Comparison of ENCODE assay signal across 11 cellular contexts in genomic region chr3:49377483-49377882, GRCh38. TPM values are rescaled to one million over a fixed set of nuclear protein-coding genes. Genes with fewer than 3 reads are reported as not detected.
A peak's percentile ranks its signal among the peaks of the same experiment; 100 is the strongest.
DNase-seq lines count a peak whose midpoint lies in the region; ATAC-seq and TF ChIP-seq lines count a peak whose summit lies in the region.
"Had no signal": no experiment of that assay in that cellular context is flagged by ENCODE, and none has a peak within 500 bp of the region (broad histone marks: within the 10 kb centered on the region; RNA-seq: fewer than 3 reads in every experiment).

No MANE protein-coding gene starts in this region.

- H3K27me3 Mint-ChIP-seq in CD4-positive, CD25-positive, alpha-beta regulatory T cell, result no peaks in the 10 kb centered on the region
- H3K27me3 Mint-ChIP-seq: IgD-negative memory B cell had no signal

- H3K36me3 ChIP-seq in CD4-positive, CD25-positive, alpha-beta regulatory T cell (ENCODE audit: control insufficient read depth, insufficient read depth, low read length), result peaks cover 31% of the 10 kb centered on the region
- H3K36me3 ChIP-seq in PC-3 (ENCODE audit: low read depth, low read length) (peaks cover 20% of the 10 kb centered on the region), osteoblast (ENCODE audit: insufficient read depth, low read length) (peaks cover 35% of the 10 kb centered on the region)

- H3K27me3 ChIP-seq in CD4-positive, CD25-positive, alpha-beta regulatory T cell (ENCODE audit: control insufficient read depth, insufficient read depth, low read length), result no peaks in the 10 kb centered on the region
- H3K27me3 ChIP-seq in PC-3 (ENCODE audit: low read length) (no peaks in the 10 kb centered on the region), osteoblast (ENCODE audit: insufficient read depth, low read length) (no peaks in the 10 kb centered on the region)

- intact Hi-C loops in PC-3 (cut with micrococcal nuclease), result no loop called here

- H3K4me1 Mint-ChIP-seq in CD4-positive, CD25-positive, alpha-beta regulatory T cell, result peaks cover 15 to 68% (median 24%) of the 10 kb centered on the region in 4 donors

- peaks cover 17% of the 10 kb centered on the region for H3K36me3 Mint-ChIP-seq in CD4-positive, CD25-positive, alpha-beta regulatory T cell

- H3K79me2 ChIP-seq in PC-3 (ENCODE audit: low read length), result peaks cover 87% of the 10 kb centered on the region
- peaks cover 96% of the 10 kb centered on the region for H3K79me2 ChIP-seq in osteoblast (ENCODE audit: insufficient read depth, low read length)

- H3K27ac Mint-ChIP-seq in CD4-positive, CD25-positive, alpha-beta regulatory T cell, result peak overlapping the region; percentile 38 to 68 (median 56)

- peaks cover 32% of the 10 kb centered on the region for H4K20me1 ChIP-seq in PC-3 (ENCODE audit: low read length)
- peaks cover 62% of the 10 kb centered on the region for H4K20me1 ChIP-seq in osteoblast (ENCODE audit: insufficient read depth, low read length)

- no peak for TF ChIP-seq CTCF in PC-3 (conservative IDR thresholded peaks at IDR 0.05; ENCODE audit: low read depth, low read length)
- TF ChIP-seq CTCF in osteoblast (IDR thresholded peaks at IDR 0.05; ENCODE audit: extremely low read depth, low read depth, low read length), result no peak

- H3K4me3 ChIP-seq in CD4-positive, CD25-positive, alpha-beta regulatory T cell (ENCODE audit: low read depth, low read length), result no peak overlapping the region
- no peak overlapping the region for H3K4me3 ChIP-seq in PC-3 (ENCODE audit: low read length)
- H3K4me3 ChIP-seq in osteoblast (ENCODE audit: insufficient read depth, low read length), result no peak overlapping the region
- H3K4me3 ChIP-seq: skin epidermis had no signal

- peak in 1 of 2 donors; percentile 46 for ATAC-seq in CD4-positive, CD25-positive, alpha-beta regulatory T cell (ENCODE audit: low read depth in 2 of 2)
- ATAC-seq in PC-3, result peak; percentile 39; the same call in 1 of the 2 replicates
- no peak for ATAC-seq in HG02884 (IDR thresholded peaks at IDR 0.05; ENCODE audit: unreplicated experiment)
- no peak for ATAC-seq in HG03342 (IDR thresholded peaks at IDR 0.05; ENCODE audit: unreplicated experiment)

- no peak overlapping the region for H3K27ac ChIP-seq in CD4-positive, CD25-positive, alpha-beta regulatory T cell (ENCODE audit: insufficient read depth, low read length, poor library complexity, severe bottlenecking)
- H3K27ac ChIP-seq in PC-3 (ENCODE audit: low read length) (0 out of 2 replicates have a peak overlapping the region, but pooled peaks have one; percentile 17), osteoblast (ENCODE audit: low read depth, low read length) (peak overlapping the region; percentile 76)

- no peak overlapping the region for H2AFZ ChIP-seq in PC-3 (ENCODE audit: low read length)
- H2AFZ ChIP-seq in osteoblast (ENCODE audit: low read length), result no peak overlapping the region

- H3K9ac ChIP-seq in PC-3 (ENCODE audit: low read length), result no peak overlapping the region

- BruUV-seq in PC-3 (replicated peaks; lab: Mats Ljungman, UMichigan), result no TSS peak

- H3K9me3 ChIP-seq in CD4-positive, CD25-positive, alpha-beta regulatory T cell (ENCODE audit: control insufficient read depth in 2 of 2, low read length in 2 of 2), result no peaks in the 10 kb centered on the region
- no peaks in the 10 kb centered on the region for H3K9me3 ChIP-seq in PC-3 (ENCODE audit: low read length)
- no peaks in the 10 kb centered on the region for H3K9me3 ChIP-seq in osteoblast (ENCODE audit: low read depth, low read length)

- H3K4me3 Mint-ChIP-seq in CD4-positive, CD25-positive, alpha-beta regulatory T cell, result peak overlapping the region in 2 of 4 donors; percentile 28 to 63

- POLR2A ChIA-PET in PC-3 (lab: Charles Lee; ENCODE audit: unreplicated experiment), result no interaction called here

- H3F3A ChIP-seq in PC-3 (ENCODE audit: low read length, unreplicated experiment), result peaks cover 8% of the 10 kb centered on the region

- H3K4me2 ChIP-seq in PC-3 (ENCODE audit: low read length), result no peak overlapping the region
- peak overlapping the region; percentile 3 for H3K4me2 ChIP-seq in osteoblast (ENCODE audit: insufficient read depth, low read length)

- no peaks in the 10 kb centered on the region for H3K9me3 Mint-ChIP-seq in CD4-positive, CD25-positive, alpha-beta regulatory T cell
- H3K9me3 Mint-ChIP-seq: IgD-negative memory B cell had no signal

- DNase-seq in CD4-positive, CD25-positive, alpha-beta regulatory T cell, result peak in 2 of 3 donors; percentile 17 to 51
- DNase-seq in PC-3 (peak; percentile 56), osteoblast (ENCODE audit: insufficient read length, low spot score, missing footprints) (no peak), mucosa of gallbladder (ENCODE audit: low spot score) (no peak), foreskin melanocyte (no peak)
- DNase-seq in activated naive CD4-positive, alpha-beta T cell treated with anti-CD3 and anti-CD28 coated beads, Interleukin-2, amount 50 U/mL, for 16 hours, result peak; percentile 47
- DNase-seq: GDM1 had no signal

- CTCF ChIA-PET in PC-3 (lab: Charles Lee), result no interaction called here

- H3K9me2 ChIP-seq in PC-3 (replicated peaks; ENCODE audit: low read length), result no peaks in the 10 kb centered on the region

- H3K4me1 ChIP-seq in CD4-positive, CD25-positive, alpha-beta regulatory T cell (ENCODE audit: control insufficient read depth, insufficient read depth, low read length, poor library complexity, severe bottlenecking), result peaks cover 7% of the 10 kb centered on the region
- H3K4me1 ChIP-seq in PC-3 (ENCODE audit: insufficient read depth, low read length) (peaks cover 6% of the 10 kb centered on the region), osteoblast (ENCODE audit: insufficient read depth, low read length) (peaks cover 20% of the 10 kb centered on the region)

RNA-seq across cellular contexts. Expression of gene GPX1, which starts 19.3 kb away (rescaled TPM):
- 74.1 TPM for total RNA-seq in CD4-positive, CD25-positive, alpha-beta regulatory T cell
- polyA plus RNA-seq in CD4-positive, CD25-positive, alpha-beta regulatory T cell, result 100 to 1,000 TPM; 238 to 304 (median 244) TPM
- total RNA-seq in PC-3 (2014; rRNA removed) (714 and 745 TPM in 2 replicates), osteoblast (174 and 183 TPM in 2 replicates), mucosa of gallbladder (296 TPM)

RNA-seq across cellular contexts. Expression of gene RHOA, which starts 34.3 kb away (rescaled TPM):
- 319 TPM for total RNA-seq in CD4-positive, CD25-positive, alpha-beta regulatory T cell
- 100 to 1,000 TPM; 602 to 818 (median 680) TPM for polyA plus RNA-seq in CD4-positive, CD25-positive, alpha-beta regulatory T cell
- total RNA-seq in PC-3 (2014; rRNA removed), result 278 and 292 TPM in 2 replicates
- 860 and 899 TPM in 2 replicates for total RNA-seq in osteoblast
- 386 TPM for total RNA-seq in mucosa of gallbladder

RNA-seq across cellular contexts. Expression of gene TCTA, which starts 34.7 kb away (rescaled TPM):
- 27.6 TPM for total RNA-seq in CD4-positive, CD25-positive, alpha-beta regulatory T cell
- 10 to 100 TPM; 33.5 to 39.7 (median 34.1) TPM for polyA plus RNA-seq in CD4-positive, CD25-positive, alpha-beta regulatory T cell
- total RNA-seq in PC-3 (2014; rRNA removed) (23.7 and 25.4 TPM in 2 replicates), osteoblast (35.8 and 37.4 TPM in 2 replicates), mucosa of gallbladder (57.6 TPM)

RNA-seq across cellular contexts. Expression of gene USP4, which starts 37.6 kb away (rescaled TPM):
- total RNA-seq in CD4-positive, CD25-positive, alpha-beta regulatory T cell, result 122 TPM
- polyA plus RNA-seq in CD4-positive, CD25-positive, alpha-beta regulatory T cell, result 10 to 100 TPM; 58.2 to 64.7 (median 59.3) TPM
- total RNA-seq in PC-3 (2014; rRNA removed) (19.9 and 22.8 TPM in 2 replicates), osteoblast (20.3 and 22.1 TPM in 2 replicates), mucosa of gallbladder (60.5 TPM)

RNA-seq across cellular contexts. Expression of gene AMT, which starts 44.8 kb away (rescaled TPM):
- total RNA-seq in CD4-positive, CD25-positive, alpha-beta regulatory T cell, result 13.3 TPM
- 1 to 10 TPM in 1 of 4 donors, under 1 TPM in 3; 0.29 to 1.1 (median 0.54) TPM for polyA plus RNA-seq in CD4-positive, CD25-positive, alpha-beta regulatory T cell
- total RNA-seq in PC-3 (2014; rRNA removed) (1.6 and 1.8 TPM in 2 replicates), osteoblast (1.1 and 1.2 TPM in 2 replicates), mucosa of gallbladder (20.7 TPM)

Comparison
In these comparisons a context has a peak if more than half of its experiments do, and no peak if none do; other contexts are left out.
1. DNase-seq: peak in CD4-positive, CD25-positive, alpha-beta regulatory T cell (2 of 3), PC-3 (single experiment) and activated naive CD4-positive, alpha-beta T cell treated with anti-CD3 and anti-CD28 coated beads, Interleukin-2, amount 50 U/mL, for 16 hours (single experiment); none in osteoblast (single experiment), mucosa of gallbladder (single experiment) and foreskin melanocyte (single experiment).